1 cellular context compared by ENCODE assay signal in the genomic region with DNA sequence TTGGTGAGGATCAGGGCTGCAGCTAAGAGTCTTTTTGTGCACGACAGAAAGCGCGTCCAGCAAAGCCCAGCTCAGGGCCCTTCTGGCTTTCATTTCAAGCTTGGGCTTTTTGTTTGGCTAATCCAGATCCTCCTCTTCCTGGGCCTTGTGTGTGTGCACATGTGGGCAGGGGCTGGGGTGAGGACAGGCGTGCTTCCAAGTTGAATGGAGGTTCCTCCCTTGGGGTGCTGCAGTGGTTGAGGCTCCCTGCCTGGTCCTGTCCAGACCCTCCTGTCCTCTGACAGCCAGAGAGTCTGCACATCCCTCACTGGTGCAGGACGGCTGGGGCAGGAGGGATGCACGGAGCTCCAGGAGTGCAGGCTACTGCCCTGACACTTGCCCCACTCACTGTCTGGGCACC.
TF ChIP-seq lines count a peak whose summit lies in the region.

No MANE protein-coding gene starts in this region.

TF ChIP-seq in HepG2, 621 proteins besides CTCF, POLR2A, EP300 and RAD21 (continued from another document):
- TF ChIP-seq, protein P1, sequence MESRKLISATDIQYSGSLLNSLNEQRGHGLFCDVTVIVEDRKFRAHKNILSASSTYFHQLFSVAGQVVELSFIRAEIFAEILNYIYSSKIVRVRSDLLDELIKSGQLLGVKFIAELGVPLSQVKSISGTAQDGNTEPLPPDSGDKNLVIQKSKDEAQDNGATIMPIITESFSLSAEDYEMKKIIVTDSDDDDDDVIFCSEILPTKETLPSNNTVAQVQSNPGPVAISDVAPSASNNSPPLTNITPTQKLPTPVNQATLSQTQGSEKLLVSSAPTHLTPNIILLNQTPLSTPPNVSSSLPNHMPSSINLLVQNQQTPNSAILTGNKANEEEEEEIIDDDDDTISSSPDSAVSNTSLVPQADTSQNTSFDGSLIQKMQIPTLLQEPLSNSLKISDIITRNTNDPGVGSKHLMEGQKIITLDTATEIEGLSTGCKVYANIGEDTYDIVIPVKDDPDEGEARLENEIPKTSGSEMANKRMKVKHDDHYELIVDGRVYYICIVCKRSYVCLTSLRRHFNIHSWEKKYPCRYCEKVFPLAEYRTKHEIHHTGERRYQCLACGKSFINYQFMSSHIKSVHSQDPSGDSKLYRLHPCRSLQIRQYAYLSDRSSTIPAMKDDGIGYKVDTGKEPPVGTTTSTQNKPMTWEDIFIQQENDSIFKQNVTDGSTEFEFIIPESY (CRISPR knock-in tag; IDR thresholded peaks at IDR 0.05) = no peak
- TF ChIP-seq MYNN (CRISPR knock-in tag; IDR thresholded peaks at IDR 0.05; ENCODE audit: low read depth) = no peak
- TF ChIP-seq, protein P2, sequence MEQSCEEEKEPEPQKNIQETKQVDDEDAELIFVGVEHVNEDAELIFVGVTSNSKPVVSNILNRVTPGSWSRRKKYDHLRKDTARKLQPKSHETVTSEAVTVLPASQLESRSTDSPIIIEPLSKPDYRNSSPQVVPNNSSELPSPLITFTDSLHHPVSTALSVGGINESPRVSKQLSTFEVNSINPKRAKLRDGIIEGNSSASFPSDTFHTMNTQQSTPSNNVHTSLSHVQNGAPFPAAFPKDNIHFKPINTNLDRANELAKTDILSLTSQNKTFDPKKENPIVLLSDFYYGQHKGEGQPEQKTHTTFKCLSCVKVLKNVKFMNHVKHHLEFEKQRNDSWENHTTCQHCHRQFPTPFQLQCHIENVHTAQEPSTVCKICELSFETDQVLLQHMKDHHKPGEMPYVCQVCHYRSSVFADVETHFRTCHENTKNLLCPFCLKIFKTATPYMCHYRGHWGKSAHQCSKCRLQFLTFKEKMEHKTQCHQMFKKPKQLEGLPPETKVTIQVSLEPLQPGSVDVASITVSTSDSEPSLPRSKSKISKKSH (CRISPR knock-in tag; IDR thresholded peaks at IDR 0.05; ENCODE audit: borderline replicate concordance) = no peak
- no peak for TF ChIP-seq KLF12 (CRISPR knock-in tag; IDR thresholded peaks at IDR 0.05; ENCODE audit: borderline replicate concordance)
- no peak for TF ChIP-seq TBL1XR1 (IDR thresholded peaks at IDR 0.05; ENCODE audit: borderline replicate concordance, low read length, partially characterized antibody)
- no peak for TF ChIP-seq ESRRA (CRISPR knock-in tag; IDR thresholded peaks at IDR 0.05; ENCODE audit: low read depth)
- no peak for TF ChIP-seq KLF16 (CRISPR knock-in tag; IDR thresholded peaks at IDR 0.05)
- no peak for TF ChIP-seq KAT7 (CRISPR knock-in tag; IDR thresholded peaks at IDR 0.05; ENCODE audit: borderline replicate concordance)
- TF ChIP-seq, protein P3, sequence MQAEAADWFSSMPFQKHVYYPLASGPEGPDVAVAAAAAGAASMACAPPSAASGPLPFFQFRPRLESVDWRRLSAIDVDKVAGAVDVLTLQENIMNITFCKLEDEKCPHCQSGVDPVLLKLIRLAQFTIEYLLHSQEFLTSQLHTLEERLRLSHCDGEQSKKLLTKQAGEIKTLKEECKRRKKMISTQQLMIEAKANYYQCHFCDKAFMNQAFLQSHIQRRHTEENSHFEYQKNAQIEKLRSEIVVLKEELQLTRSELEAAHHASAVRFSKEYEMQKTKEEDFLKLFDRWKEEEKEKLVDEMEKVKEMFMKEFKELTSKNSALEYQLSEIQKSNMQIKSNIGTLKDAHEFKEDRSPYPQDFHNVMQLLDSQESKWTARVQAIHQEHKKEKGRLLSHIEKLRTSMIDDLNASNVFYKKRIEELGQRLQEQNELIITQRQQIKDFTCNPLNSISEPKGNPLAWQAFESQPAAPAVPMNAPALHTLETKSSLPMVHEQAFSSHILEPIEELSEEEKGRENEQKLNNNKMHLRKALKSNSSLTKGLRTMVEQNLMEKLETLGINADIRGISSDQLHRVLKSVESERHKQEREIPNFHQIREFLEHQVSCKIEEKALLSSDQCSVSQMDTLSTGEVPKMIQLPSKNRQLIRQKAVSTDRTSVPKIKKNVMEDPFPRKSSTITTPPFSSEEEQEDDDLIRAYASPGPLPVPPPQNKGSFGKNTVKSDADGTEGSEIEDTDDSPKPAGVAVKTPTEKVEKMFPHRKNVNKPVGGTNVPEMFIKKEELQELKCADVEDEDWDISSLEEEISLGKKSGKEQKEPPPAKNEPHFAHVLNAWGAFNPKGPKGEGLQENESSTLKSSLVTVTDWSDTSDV (CRISPR knock-in tag; IDR thresholded peaks at IDR 0.05) = no peak
TF ChIP-seq in HepG2: peak in this region for 0.
